ENCODE assay signal across 10 cellular contexts in the genomic region with DNA sequence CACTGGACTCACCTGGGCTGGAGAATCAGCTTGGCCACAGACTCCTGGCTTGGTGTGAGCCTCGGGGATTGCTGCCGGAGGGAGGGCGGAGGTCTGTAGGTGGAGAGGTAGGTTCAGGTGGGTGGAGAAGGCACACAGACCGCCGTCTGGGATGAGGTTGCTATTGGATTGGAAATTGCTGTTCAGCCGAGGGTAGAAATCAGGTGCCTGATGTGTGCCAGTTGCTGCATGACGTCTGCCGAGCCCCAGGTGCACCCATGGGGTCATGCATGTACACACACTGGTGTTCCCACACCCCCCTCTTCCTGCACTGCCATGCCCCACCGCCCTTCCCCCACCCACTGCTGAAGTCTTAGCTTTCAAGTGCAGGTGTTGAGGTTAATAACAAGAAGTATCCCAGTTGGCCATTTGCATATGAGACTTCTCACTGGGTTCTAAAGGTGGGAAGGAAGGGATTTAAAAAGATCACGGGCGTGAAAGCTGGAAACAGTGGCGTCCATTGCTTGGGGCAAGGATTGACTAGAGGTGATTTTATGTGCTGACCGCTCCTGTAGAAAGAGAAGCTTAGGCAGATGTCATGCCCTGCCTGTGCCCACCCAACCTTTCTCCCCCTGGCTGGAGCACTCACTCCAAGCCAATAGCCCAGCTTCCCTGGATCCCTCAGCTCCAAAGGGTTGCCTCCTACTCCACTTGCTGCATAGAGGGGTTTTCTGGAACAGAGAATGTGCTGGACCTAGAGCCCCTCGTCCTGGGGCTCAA.
DNase-seq lines count a peak whose midpoint lies in the region; ATAC-seq lines count a peak whose summit lies in the region.
"Had no signal": no experiment of that assay in that cellular context is flagged by ENCODE, and none has a peak within 500 bp of the region (broad histone marks: within the 10 kb centered on the region; RNA-seq: fewer than 3 reads in every experiment).

No MANE protein-coding gene starts in this region.

- intact Hi-C loops in activated CD4-positive, alpha-beta T cell treated with anti-CD3 and anti-CD28 coated beads for 36 hours (cut with DNase I, micrococcal nuclease): loop anchor here in 1 of 2 experiments (5.0 to 10.0 kb wide), 2 partner anchors 121 to 193 kb away; a partner anchor contains a TSS

- H3K9me3 Mint-ChIP-seq in activated CD4-positive, alpha-beta T cell treated with anti-CD3 and anti-CD28 coated beads for 36 hours (ENCODE audit: low read depth): no peaks in the 10 kb centered on the region
- H3K9me3 Mint-ChIP-seq in stimulated activated effector memory CD8-positive, alpha-beta T cell treated with anti-CD3 and anti-CD28 coated beads, Interleukin-12 subunit alpha, Interleukin-12 subunit beta, amount 100 ng/mL, for 72 hours: no peaks in the 10 kb centered on the region

- in situ Hi-C loops in ACHN (cut with HindIII; ENCODE audit: low pct_ligation_motif_present, low pct_unique_long_range_greater_than_20kb, low sequenced_read_pairs): no loop called here

- no peak overlapping the region for H3K27ac Mint-ChIP-seq in activated CD4-positive, alpha-beta T cell treated with anti-CD3 and anti-CD28 coated beads for 36 hours
- peak overlapping the region; percentile 33 for H3K27ac Mint-ChIP-seq in stimulated activated effector memory CD8-positive, alpha-beta T cell treated with anti-CD3 and anti-CD28 coated beads, Interleukin-12 subunit alpha, Interleukin-12 subunit beta, amount 100 ng/mL, for 72 hours

- DNase-seq in activated CD4-positive, alpha-beta T cell treated with anti-CD3 and anti-CD28 coated beads for 36 hours: peak; percentile 21
- DNase-seq in activated CD4-positive, alpha-beta T cell treated with anti-CD3 and anti-CD28 coated beads for 1 hour: no peak
- DNase-seq in T follicular helper cell (ENCODE audit: low read depth) (peak; percentile 15), ACHN (no peak), anterior cingulate cortex (lab: John Stamatoyannopoulos, UW) (no peak)
- DNase-seq in stimulated activated effector memory CD8-positive, alpha-beta T cell treated with anti-CD3 and anti-CD28 coated beads, Interleukin-12 subunit alpha, Interleukin-12 subunit beta, amount 100 ng/mL, for 72 hours (ENCODE audit: low spot score in 2 of 2): no peak
- DNase-seq: lower lobe of right lung, NCI-H2029 treated with DMSO at 0.1 percent for 48 hours had no signal

- H3K36me3 Mint-ChIP-seq in activated CD4-positive, alpha-beta T cell treated with anti-CD3 and anti-CD28 coated beads for 36 hours (ENCODE audit: low read depth): no peaks in the 10 kb centered on the region
- no peaks in the 10 kb centered on the region for H3K36me3 Mint-ChIP-seq in stimulated activated effector memory CD8-positive, alpha-beta T cell treated with anti-CD3 and anti-CD28 coated beads, Interleukin-12 subunit alpha, Interleukin-12 subunit beta, amount 100 ng/mL, for 72 hours

- ATAC-seq in activated CD4-positive, alpha-beta T cell treated with anti-CD3 and anti-CD28 coated beads for 36 hours: peak; percentile 23
- ATAC-seq in HG02798 (IDR thresholded peaks at IDR 0.05; ENCODE audit: poor library complexity, unreplicated experiment): peak; percentile 74
- no peak for ATAC-seq in stimulated activated effector memory CD8-positive, alpha-beta T cell treated with anti-CD3 and anti-CD28 coated beads, Interleukin-12 subunit alpha, Interleukin-12 subunit beta, amount 100 ng/mL, for 72 hours
- no peak for ATAC-seq in GM18520 (IDR thresholded peaks at IDR 0.05; ENCODE audit: unreplicated experiment)

- H3K27me3 Mint-ChIP-seq in activated CD4-positive, alpha-beta T cell treated with anti-CD3 and anti-CD28 coated beads for 36 hours: no peaks in the 10 kb centered on the region

- CTCF ChIA-PET in activated CD4-positive, alpha-beta T cell treated with anti-CD3 and anti-CD28 coated beads for 36 hours (lab: Charles Lee): interaction anchor here (0.6 to 2.2 kb wide), 6 partner anchors 40 to 937 kb away, joined by 3 to 6 read pairs (median 4); a partner anchor contains a TSS

- peaks cover 33% of the 10 kb centered on the region for H3K4me1 Mint-ChIP-seq in activated CD4-positive, alpha-beta T cell treated with anti-CD3 and anti-CD28 coated beads for 36 hours
- peaks cover 27% of the 10 kb centered on the region for H3K4me1 Mint-ChIP-seq in stimulated activated effector memory CD8-positive, alpha-beta T cell treated with anti-CD3 and anti-CD28 coated beads, Interleukin-12 subunit alpha, Interleukin-12 subunit beta, amount 100 ng/mL, for 72 hours

- H3K4me3 Mint-ChIP-seq in activated CD4-positive, alpha-beta T cell treated with anti-CD3 and anti-CD28 coated beads for 36 hours: no peak overlapping the region
- H3K4me3 Mint-ChIP-seq in stimulated activated effector memory CD8-positive, alpha-beta T cell treated with anti-CD3 and anti-CD28 coated beads, Interleukin-12 subunit alpha, Interleukin-12 subunit beta, amount 100 ng/mL, for 72 hours: no peak overlapping the region

- POLR2A ChIA-PET in activated CD4-positive, alpha-beta T cell treated with anti-CD3 and anti-CD28 coated beads for 36 hours (lab: Charles Lee): no interaction called here

Comparison
In these comparisons a context has a peak if more than half of its experiments do, and no peak if none do; other contexts are left out.
1. DNase-seq: peak in activated CD4-positive, alpha-beta T cell treated with anti-CD3 and anti-CD28 coated beads for 36 hours (single experiment) and T follicular helper cell (single experiment); none in activated CD4-positive, alpha-beta T cell treated with anti-CD3 and anti-CD28 coated beads for 1 hour (single experiment), stimulated activated effector memory CD8-positive, alpha-beta T cell treated with anti-CD3 and anti-CD28 coated beads, Interleukin-12 subunit alpha, Interleukin-12 subunit beta, amount 100 ng/mL, for 72 hours (0 of 2), ACHN (single experiment) and anterior cingulate cortex (0 of 58).
2. ATAC-seq: peak in activated CD4-positive, alpha-beta T cell treated with anti-CD3 and anti-CD28 coated beads for 36 hours (single experiment) and HG02798 (single experiment); none in stimulated activated effector memory CD8-positive, alpha-beta T cell treated with anti-CD3 and anti-CD28 coated beads, Interleukin-12 subunit alpha, Interleukin-12 subunit beta, amount 100 ng/mL, for 72 hours (single experiment) and GM18520 (single experiment).